Comparison of ENCODE assay signal across 8 cellular contexts in the genomic region with DNA sequence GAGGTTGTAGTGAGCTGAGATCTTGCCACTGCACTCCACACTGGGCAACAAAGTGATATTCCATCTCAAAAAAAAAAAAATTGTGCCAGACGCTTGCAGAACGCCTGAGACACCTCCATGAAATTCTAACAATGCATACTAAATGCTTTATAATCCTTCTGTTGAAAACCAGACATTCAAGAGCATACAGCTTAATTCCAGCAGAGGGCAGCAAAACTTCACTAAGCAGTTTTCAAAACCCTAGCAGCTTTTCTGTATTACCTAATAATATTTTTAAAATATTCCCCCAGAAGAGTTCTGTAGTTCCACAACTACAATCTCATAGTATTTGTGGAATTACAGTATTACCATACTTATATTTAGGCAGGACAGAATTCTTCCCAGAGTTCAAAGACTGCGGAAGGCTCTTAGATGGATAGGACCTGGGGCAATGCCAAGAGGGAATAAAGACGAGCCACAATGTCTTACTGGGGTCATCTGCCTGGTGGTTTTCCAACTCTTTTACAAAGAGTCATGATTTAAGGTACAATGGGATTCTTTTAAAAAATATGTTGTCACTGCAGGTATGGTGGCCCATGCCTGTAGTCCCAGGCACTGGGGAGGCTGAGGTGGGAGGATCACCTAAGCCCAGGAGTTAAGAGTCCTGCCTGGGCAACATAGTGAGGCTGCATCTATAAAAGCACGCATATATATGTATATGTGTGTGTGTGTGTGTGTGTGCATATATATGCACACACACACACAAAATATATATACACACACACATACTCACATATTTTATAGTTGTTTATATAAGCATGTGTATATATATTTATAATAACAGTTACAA. TPM values are rescaled to one million over a fixed set of nuclear protein-coding genes. Genes with fewer than 3 reads are reported as not detected.
A peak's percentile ranks its signal among the peaks of the same experiment; 100 is the strongest.
DNase-seq lines count a peak whose midpoint lies in the region; ATAC-seq and TF ChIP-seq lines count a peak whose summit lies in the region.

No MANE protein-coding gene starts in this region.

- H3K27ac ChIP-seq in psoas muscle, result no peak overlapping the region

- TF ChIP-seq CTCF in psoas muscle (IDR thresholded peaks at IDR 0.05), result peak; percentile 92

- no peak overlapping the region for H3K9ac ChIP-seq in NT2/D1 (ENCODE audit: insufficient read length, low read depth)

- WGBS in psoas muscle, 3 donors, result 11 to 29% (median 21%) methylated on average over 5 of the region's 5 CpGs

- ATAC-seq in psoas muscle (peak; percentile 68 to 89 (median 74)), HG03378 (IDR thresholded peaks at IDR 0.05; ENCODE audit: unreplicated experiment) (no peak)

- no peaks in the 10 kb centered on the region for H3K4me1 ChIP-seq in NT2/D1 (ENCODE audit: insufficient read depth, insufficient read length)
- no peaks in the 10 kb centered on the region for H3K4me1 ChIP-seq in psoas muscle

- no peaks in the 10 kb centered on the region for H3K36me3 ChIP-seq in NT2/D1 (ENCODE audit: insufficient read depth, insufficient read length, low read length)
- H3K36me3 ChIP-seq in psoas muscle (ENCODE audit: insufficient read depth in 1 of 2, low read depth in 1 of 2), result no peaks in the 10 kb centered on the region

- DNase-seq in DMS114 treated with DMSO at 0.1 percent for 48 hours (lab: John Stamatoyannopoulos, UW; ENCODE audit: unreplicated experiment), result peak; percentile 65
- peak; percentile 46 for DNase-seq in HS-27A (ENCODE audit: low read depth)
- DNase-seq in NT2/D1 (ENCODE audit: low read depth, low spot score), result peak; percentile 42
- peak; percentile 20 for DNase-seq in activated naive CD4-positive, alpha-beta T cell treated with anti-CD3 and anti-CD28 coated beads, Interleukin-2, amount 50 U/mL, for 16 hours
- peak in 31 of 42 donors; percentile 17 to 87 (median 54) for DNase-seq in head of caudate nucleus
- DNase-seq in psoas muscle, result no peak
- no peak for DNase-seq in NCI-H128 (lab: John Stamatoyannopoulos, UW; ENCODE audit: unreplicated experiment)

- H3K4me3 ChIP-seq in NT2/D1 (ENCODE audit: insufficient read length, low read depth) (no peak overlapping the region), psoas muscle (no peak overlapping the region)

- intact Hi-C loops in head of caudate nucleus (cut with DNase I), result loop anchor here (2.0 to 5.0 kb wide), 2 partner anchors 100 to 286 kb away; a partner anchor contains a TSS
- intact Hi-C loops in psoas muscle (cut with DNase I), result loop anchor here (1.0 to 2.0 kb wide), 3 partner anchors 99 to 287 kb away; a partner anchor contains a TSS

- H3K27me3 ChIP-seq in NT2/D1 (ENCODE audit: insufficient read depth, insufficient read length) (no peaks in the 10 kb centered on the region), psoas muscle (ENCODE audit: insufficient read depth in 3 of 3, low read length in 2 of 3) (peaks cover 0 to 3% (median 0%) of the 10 kb centered on the region in 3 donors)

- no peaks in the 10 kb centered on the region for H3K9me3 ChIP-seq in NT2/D1 (ENCODE audit: insufficient read depth, low read length)
- H3K9me3 ChIP-seq in psoas muscle, result no peaks in the 10 kb centered on the region

RNA-seq across cellular contexts. Expression of a gene that starts 19.6 kb away (rescaled TPM):
- total RNA-seq in psoas muscle, result 10 to 100 TPM; 12.2 to 22.4 (median 18.0) TPM
- polyA plus RNA-seq in psoas muscle, result 10 to 100 TPM in 1 of 3 donors, 1 to 10 TPM in 2; 6.3 to 16.9 (median 6.7) TPM

Comparison
In these comparisons a context has a peak if more than half of its experiments do, and no peak if none do; other contexts are left out.
1. DNase-seq: peak in DMS114 treated with DMSO at 0.1 percent for 48 hours (single experiment), HS-27A (single experiment), NT2/D1 (single experiment), activated naive CD4-positive, alpha-beta T cell treated with anti-CD3 and anti-CD28 coated beads, Interleukin-2, amount 50 U/mL, for 16 hours (single experiment) and head of caudate nucleus (31 of 42); none in psoas muscle (0 of 2) and NCI-H128 (single experiment).